Comparison of ENCODE assay signal across 15 cellular contexts in genomic region chr17:17077861-17078732, GRCh38. TPM values are rescaled to one million over a fixed set of nuclear protein-coding genes. Genes with fewer than 3 reads are reported as not detected.
A peak's percentile ranks its signal among the peaks of the same experiment; 100 is the strongest.
DNase-seq lines count a peak whose midpoint lies in the region; ATAC-seq and TF ChIP-seq lines count a peak whose summit lies in the region.
"Had no signal": no experiment of that assay in that cellular context is flagged by ENCODE, and none has a peak within 500 bp of the region (broad histone marks: within the 10 kb centered on the region; RNA-seq: fewer than 3 reads in every experiment).

No MANE protein-coding gene starts in this region.

- TF ChIP-seq CTCF in left lung (IDR thresholded peaks at IDR 0.05) (no peak), gastrocnemius medialis (IDR thresholded peaks at IDR 0.05 in 4 of 5, conservative IDR thresholded peaks at IDR 0.05 in 1 of 5) (no peak)

- no peak for ATAC-seq in activated T-helper 17 cell treated with anti-CD3 and anti-CD28 coated beads, Interleukin-2, amount 50 U/mL, for 72 hours (replicated peaks)
- ATAC-seq in left lung: peak; percentile 55
- ATAC-seq in gastrocnemius medialis: no peak
- ATAC-seq: effector memory CD8-positive, alpha-beta T cell; stimulated activated memory B cell treated with anti-CD40 and anti-IgM and Interleukin-4, amounts not matched to agents 10 μg/mL and 1 μg/mL and 100 μg/mL, for 72 hours had no signal

- DNase-seq in HT-29 (ENCODE audit: low spot score) (peak; percentile 69), left lung (peak in 1 of 2 donors; percentile 42), gastrocnemius medialis (peak in 1 of 2 donors; percentile 8), NCI-H2227 (lab: John Stamatoyannopoulos, UW; ENCODE audit: unreplicated experiment) (no peak), activated gamma-delta T cell treated with Interleukin-2 at 50 U/mL for 16 hours (no peak)
- DNase-seq in activated CD4-positive, alpha-beta T cell treated with anti-CD3 and anti-CD28 coated beads, Interleukin-2, amount 50 U/mL, for 4 hours: no peak
- no peak for DNase-seq in activated naive CD4-positive, alpha-beta T cell (lab: John Stamatoyannopoulos, UW)
- DNase-seq: activated T-cell treated with anti-CD3 and anti-CD28 coated beads for 4 hours; effector memory CD8-positive, alpha-beta T cell; KG1; NCI-H2081; NK-92 treated with Interleukin-12 subunit alpha and Interleukin-12 subunit beta, amount 100 ng/mL, for 24 hours had no signal

- intact Hi-C loops in left lung (cut with DNase I) (no loop called here), gastrocnemius medialis (cut with DNase I; ENCODE audit: low total_unique reads) (no loop called here)

- H3K4me3 Mint-ChIP-seq in activated T-helper 17 cell treated with anti-CD3 and anti-CD28 coated beads, Interleukin-2, amount 50 U/mL, for 72 hours: no peak overlapping the region
- H3K4me3 Mint-ChIP-seq: effector memory CD8-positive, alpha-beta T cell; stimulated activated memory B cell treated with anti-CD40 and anti-IgM and Interleukin-4, amounts not matched to agents 10 μg/mL and 1 μg/mL and 100 μg/mL, for 72 hours had no signal

- peak overlapping the region; percentile 59 for H3K27ac Mint-ChIP-seq in activated T-helper 17 cell treated with anti-CD3 and anti-CD28 coated beads, Interleukin-2, amount 50 U/mL, for 72 hours
- H3K27ac Mint-ChIP-seq: stimulated activated memory B cell treated with anti-CD40 and anti-IgM and Interleukin-4, amounts not matched to agents 10 μg/mL and 1 μg/mL and 100 μg/mL, for 72 hours had no signal

- H3K36me3 ChIP-seq in left lung (peaks cover 0 to 45% of the 10 kb centered on the region in 2 donors), gastrocnemius medialis (peaks cover 0 to 8% of the 10 kb centered on the region in 2 donors)

- no peak for TF ChIP-seq POLR2A in gastrocnemius medialis (IDR thresholded peaks at IDR 0.05)

- peaks cover 69% of the 10 kb centered on the region for H3K36me3 Mint-ChIP-seq in activated T-helper 17 cell treated with anti-CD3 and anti-CD28 coated beads, Interleukin-2, amount 50 U/mL, for 72 hours (ENCODE audit: low read depth)

- H3K4me1 Mint-ChIP-seq in activated T-helper 17 cell treated with anti-CD3 and anti-CD28 coated beads, Interleukin-2, amount 50 U/mL, for 72 hours: peaks cover 21% of the 10 kb centered on the region

- peaks cover 48 to 72% of the 10 kb centered on the region in 2 donors for H3K4me1 ChIP-seq in left lung
- H3K4me1 ChIP-seq in gastrocnemius medialis: peaks cover 77 to 83% of the 10 kb centered on the region in 2 donors

- H3K27ac ChIP-seq in left lung (peak overlapping the region in 1 of 2 donors; percentile 33), gastrocnemius medialis (peak overlapping the region; percentile 0 to 59 (median 32))
- H3K27ac ChIP-seq: BLaER1 had no signal

- H3K4me3 ChIP-seq in left lung (no peak overlapping the region), gastrocnemius medialis (no peak overlapping the region)
- H3K4me3 ChIP-seq: BLaER1 had no signal

- no peaks in the 10 kb centered on the region for H3K27me3 Mint-ChIP-seq in activated T-helper 17 cell treated with anti-CD3 and anti-CD28 coated beads, Interleukin-2, amount 50 U/mL, for 72 hours
- H3K27me3 Mint-ChIP-seq: effector memory CD8-positive, alpha-beta T cell; stimulated activated memory B cell treated with anti-CD40 and anti-IgM and Interleukin-4, amounts not matched to agents 10 μg/mL and 1 μg/mL and 100 μg/mL, for 72 hours had no signal

- H3K27me3 ChIP-seq in left lung (no peaks in the 10 kb centered on the region), gastrocnemius medialis (no peaks in the 10 kb centered on the region)
- H3K27me3 ChIP-seq: BLaER1 had no signal

- in situ Hi-C loops in gastrocnemius medialis (cut with MboI; ENCODE audit: low sequenced_read_pairs in 4 of 4): no loop called here

- no peaks in the 10 kb centered on the region for H3K9me3 Mint-ChIP-seq in activated T-helper 17 cell treated with anti-CD3 and anti-CD28 coated beads, Interleukin-2, amount 50 U/mL, for 72 hours
- H3K9me3 Mint-ChIP-seq: effector memory CD8-positive, alpha-beta T cell; stimulated activated memory B cell treated with anti-CD40 and anti-IgM and Interleukin-4, amounts not matched to agents 10 μg/mL and 1 μg/mL and 100 μg/mL, for 72 hours had no signal

- no peaks in the 10 kb centered on the region for H3K9me3 ChIP-seq in left lung
- H3K9me3 ChIP-seq in gastrocnemius medialis: no peaks in the 10 kb centered on the region
- H3K9me3 ChIP-seq: BLaER1 had no signal

RNA-seq across cellular contexts. Expression of gene MPRIP, which starts 35.8 kb away (rescaled TPM):
- total RNA-seq in HT-29 (2014; rRNA removed; shearing (Covaris generic)): 147 and 162 TPM in 2 replicates
- total RNA-seq in activated T-helper 17 cell treated with anti-CD3 and anti-CD28 coated beads, Interleukin-2, amount 50 U/mL, for 72 hours: 100 to 1,000 TPM; 204 to 207 TPM
- total RNA-seq in left lung: 100 to 1,000 TPM; 259 to 338 TPM
- 100 to 1,000 TPM in 3 of 4 donors, 10 to 100 TPM in 1; 71.1 to 127 (median 124) TPM for total RNA-seq in gastrocnemius medialis
